Comparison of ENCODE assay signal across 1 cellular context in genomic region chr18:62485684-62486083, GRCh38.
A peak's percentile ranks its signal among the peaks of the same experiment; 100 is the strongest.
TF ChIP-seq lines count a peak whose summit lies in the region.

No MANE protein-coding gene starts in this region.

TF ChIP-seq in K562, 482 proteins besides CTCF, POLR2A, EP300 and RAD21 (continued from another document and continues in another):
- TF ChIP-seq ZBTB9 (CRISPR knock-in tag; IDR thresholded peaks at IDR 0.05) (no peak), CBX3 (IDR thresholded peaks at IDR 0.05; ENCODE audit: borderline replicate concordance in 1 of 2, low read length in 2 of 2) (no peak), MED1 (CRISPR knock-in tag; IDR thresholded peaks at IDR 0.05; ENCODE audit: borderline replicate concordance) (no peak), SMAD3 (CRISPR knock-in tag; conservative IDR thresholded peaks at IDR 0.05) (no peak), BDP1 (IDR thresholded peaks at IDR 0.05; ENCODE audit: insufficient read depth, insufficient read length) (no peak), MTA1 (IDR thresholded peaks at IDR 0.05; ENCODE audit: borderline replicate concordance) (no peak), MCM5 (IDR thresholded peaks at IDR 0.05; ENCODE audit: low read depth) (no peak), IRF1 (CRISPR knock-in tag; IDR thresholded peaks at IDR 0.05; ENCODE audit: borderline replicate concordance) (no peak), EWSR1 (IDR thresholded peaks at IDR 0.05; ENCODE audit: borderline replicate concordance, low read depth, partially characterized antibody) (no peak), RBFOX2 (IDR thresholded peaks at IDR 0.05; ENCODE audit: low read depth, low read length) (no peak), YBX1 (IDR thresholded peaks at IDR 0.05) (no peak), CCAR2 (IDR thresholded peaks at IDR 0.05; ENCODE audit: low read depth, low read length) (no peak), ZNF134 (CRISPR knock-in tag; conservative IDR thresholded peaks at IDR 0.05) (no peak), HNRNPL (IDR thresholded peaks at IDR 0.05; ENCODE audit: low read depth, low read length) (no peak), ETV6 (IDR thresholded peaks at IDR 0.05; ENCODE audit: borderline replicate concordance in 1 of 2, low read depth in 2 of 2, low read length in 1 of 2) (no peak), ETV6 (CRISPR knock-in tag; IDR thresholded peaks at IDR 0.05; ENCODE audit: borderline replicate concordance) (no peak), TFAP4 (CRISPR knock-in tag; IDR thresholded peaks at IDR 0.05; ENCODE audit: borderline replicate concordance) (no peak), POLR3G (IDR thresholded peaks at IDR 0.05; ENCODE audit: extremely low read depth, insufficient read length, insufficient replicate concordance) (no peak), SMARCA5 (IDR thresholded peaks at IDR 0.05) (no peak), RBM14 (IDR thresholded peaks at IDR 0.05; ENCODE audit: borderline replicate concordance, insufficient read depth, low read depth, low read length) (no peak), NR0B1 (IDR thresholded peaks at IDR 0.05; ENCODE audit: partially characterized antibody) (no peak), AFF1 (IDR thresholded peaks at IDR 0.05; ENCODE audit: low read depth in 1 of 2, partially characterized antibody in 2 of 2) (no peak), SMAD4 (CRISPR knock-in tag; conservative IDR thresholded peaks at IDR 0.05) (no peak; the same call in 1 of the 2 replicates), GATAD2A (IDR thresholded peaks at IDR 0.05) (no peak), MYC (IDR thresholded peaks at IDR 0.05; ENCODE audit: low read depth, low read length) (no peak), MYC (CRISPR knock-in tag; IDR thresholded peaks at IDR 0.05; ENCODE audit: borderline replicate concordance, low read depth) (no peak), ZFP30 (CRISPR knock-in tag; IDR thresholded peaks at IDR 0.05; ENCODE audit: borderline replicate concordance) (no peak), ZBTB17 (CRISPR knock-in tag; IDR thresholded peaks at IDR 0.05) (no peak), PTBP1 (IDR thresholded peaks at IDR 0.05; ENCODE audit: low read depth, low read length) (no peak), HSF4 (CRISPR knock-in tag; IDR thresholded peaks at IDR 0.05; ENCODE audit: borderline replicate concordance) (no peak), DPF2 (IDR thresholded peaks at IDR 0.05) (peak; percentile 85), MXI1 (IDR thresholded peaks at IDR 0.05; ENCODE audit: low read depth, low read length) (no peak), KDM5B (IDR thresholded peaks at IDR 0.05; ENCODE audit: insufficient replicate concordance, low read depth, low read length) (no peak), NFE2 (IDR thresholded peaks at IDR 0.05; ENCODE audit: low read depth) (no peak), REST (CRISPR knock-in tag; IDR thresholded peaks at IDR 0.05; ENCODE audit: low read depth) (no peak), E2F6 (IDR thresholded peaks at IDR 0.05; ENCODE audit: borderline replicate concordance in 1 of 2, extremely low read depth in 1 of 2, insufficient read depth in 1 of 2, insufficient read length in 1 of 2, low read depth in 1 of 2, low read length in 1 of 2, poor library complexity in 1 of 2, severe bottlenecking in 1 of 2) (no peak), RFX7 (CRISPR knock-in tag; IDR thresholded peaks at IDR 0.05) (no peak), TAL1 (IDR thresholded peaks at IDR 0.05) (peak; percentile 45; the same call in 1 of the 2 replicates), HDAC3 (IDR thresholded peaks at IDR 0.05; ENCODE audit: borderline replicate concordance, partially characterized antibody) (no peak), ELF1 (tag; IDR thresholded peaks at IDR 0.05) (no peak)
- TF ChIP-seq, protein P1, sequence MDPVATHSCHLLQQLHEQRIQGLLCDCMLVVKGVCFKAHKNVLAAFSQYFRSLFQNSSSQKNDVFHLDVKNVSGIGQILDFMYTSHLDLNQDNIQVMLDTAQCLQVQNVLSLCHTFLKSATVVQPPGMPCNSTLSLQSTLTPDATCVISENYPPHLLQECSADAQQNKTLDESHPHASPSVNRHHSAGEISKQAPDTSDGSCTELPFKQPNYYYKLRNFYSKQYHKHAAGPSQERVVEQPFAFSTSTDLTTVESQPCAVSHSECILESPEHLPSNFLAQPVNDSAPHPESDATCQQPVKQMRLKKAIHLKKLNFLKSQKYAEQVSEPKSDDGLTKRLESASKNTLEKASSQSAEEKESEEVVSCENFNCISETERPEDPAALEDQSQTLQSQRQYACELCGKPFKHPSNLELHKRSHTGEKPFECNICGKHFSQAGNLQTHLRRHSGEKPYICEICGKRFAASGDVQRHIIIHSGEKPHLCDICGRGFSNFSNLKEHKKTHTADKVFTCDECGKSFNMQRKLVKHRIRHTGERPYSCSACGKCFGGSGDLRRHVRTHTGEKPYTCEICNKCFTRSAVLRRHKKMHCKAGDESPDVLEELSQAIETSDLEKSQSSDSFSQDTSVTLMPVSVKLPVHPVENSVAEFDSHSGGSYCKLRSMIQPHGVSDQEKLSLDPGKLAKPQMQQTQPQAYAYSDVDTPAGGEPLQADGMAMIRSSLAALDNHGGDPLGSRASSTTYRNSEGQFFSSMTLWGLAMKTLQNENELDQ (CRISPR knock-in tag; IDR thresholded peaks at IDR 0.05; ENCODE audit: borderline replicate concordance) = no peak
- TF ChIP-seq, protein P2, sequence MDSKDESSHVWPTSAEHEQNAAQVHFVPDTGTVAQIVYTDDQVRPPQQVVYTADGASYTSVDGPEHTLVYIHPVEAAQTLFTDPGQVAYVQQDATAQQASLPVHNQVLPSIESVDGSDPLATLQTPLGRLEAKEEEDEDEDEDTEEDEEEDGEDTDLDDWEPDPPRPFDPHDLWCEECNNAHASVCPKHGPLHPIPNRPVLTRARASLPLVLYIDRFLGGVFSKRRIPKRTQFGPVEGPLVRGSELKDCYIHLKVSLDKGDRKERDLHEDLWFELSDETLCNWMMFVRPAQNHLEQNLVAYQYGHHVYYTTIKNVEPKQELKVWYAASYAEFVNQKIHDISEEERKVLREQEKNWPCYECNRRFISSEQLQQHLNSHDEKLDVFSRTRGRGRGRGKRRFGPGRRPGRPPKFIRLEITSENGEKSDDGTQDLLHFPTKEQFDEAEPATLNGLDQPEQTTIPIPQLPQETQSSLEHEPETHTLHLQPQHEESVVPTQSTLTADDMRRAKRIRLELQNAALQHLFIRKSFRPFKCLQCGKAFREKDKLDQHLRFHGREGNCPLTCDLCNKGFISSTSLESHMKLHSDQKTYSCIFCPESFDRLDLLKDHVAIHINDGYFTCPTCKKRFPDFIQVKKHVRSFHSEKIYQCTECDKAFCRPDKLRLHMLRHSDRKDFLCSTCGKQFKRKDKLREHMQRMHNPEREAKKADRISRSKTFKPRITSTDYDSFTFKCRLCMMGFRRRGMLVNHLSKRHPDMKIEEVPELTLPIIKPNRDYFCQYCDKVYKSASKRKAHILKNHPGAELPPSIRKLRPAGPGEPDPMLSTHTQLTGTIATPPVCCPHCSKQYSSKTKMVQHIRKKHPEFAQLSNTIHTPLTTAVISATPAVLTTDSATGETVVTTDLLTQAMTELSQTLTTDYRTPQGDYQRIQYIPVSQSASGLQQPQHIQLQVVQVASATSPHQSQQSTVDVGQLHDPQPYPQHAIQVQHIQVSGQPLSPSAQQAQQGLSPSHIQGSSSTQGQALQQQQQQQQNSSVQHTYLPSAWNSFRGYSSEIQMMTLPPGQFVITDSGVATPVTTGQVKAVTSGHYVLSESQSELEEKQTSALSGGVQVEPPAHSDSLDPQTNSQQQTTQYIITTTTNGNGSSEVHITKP (IDR thresholded peaks at IDR 0.05; ENCODE audit: partially characterized antibody) = no peak
- TF ChIP-seq, protein P3, sequence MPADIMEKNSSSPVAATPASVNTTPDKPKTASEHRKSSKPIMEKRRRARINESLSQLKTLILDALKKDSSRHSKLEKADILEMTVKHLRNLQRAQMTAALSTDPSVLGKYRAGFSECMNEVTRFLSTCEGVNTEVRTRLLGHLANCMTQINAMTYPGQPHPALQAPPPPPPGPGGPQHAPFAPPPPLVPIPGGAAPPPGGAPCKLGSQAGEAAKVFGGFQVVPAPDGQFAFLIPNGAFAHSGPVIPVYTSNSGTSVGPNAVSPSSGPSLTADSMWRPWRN (IDR thresholded peaks at IDR 0.05; ENCODE audit: low read depth) = no peak
